8 cellular contexts compared by ENCODE assay signal in the genomic region with DNA sequence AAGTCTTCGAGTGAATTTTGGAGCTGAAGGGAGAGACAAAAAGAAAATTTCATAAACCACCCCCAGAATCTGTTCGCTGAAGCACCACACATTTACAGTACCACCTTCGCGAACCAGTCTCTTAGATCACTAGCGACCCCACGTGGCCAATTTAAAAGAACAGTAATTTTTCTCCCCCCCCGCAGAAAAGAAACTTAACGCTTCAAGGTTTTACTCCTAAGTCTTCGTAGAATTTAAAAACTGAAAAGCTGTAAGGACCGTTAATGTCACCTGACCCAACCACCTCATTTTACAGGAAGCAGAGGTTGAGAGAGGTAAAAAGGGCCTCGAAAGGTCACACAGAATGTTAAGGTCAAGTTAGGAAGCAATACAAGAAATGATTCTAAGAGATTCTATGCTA.
A peak's percentile ranks its signal among the peaks of the same experiment; 100 is the strongest.
DNase-seq lines count a peak whose midpoint lies in the region; ATAC-seq and TF ChIP-seq lines count a peak whose summit lies in the region.

No MANE protein-coding gene starts in this region.

- H3K36me3 Mint-ChIP-seq in natural killer cell: no peaks in the 10 kb centered on the region
- H3K36me3 Mint-ChIP-seq in natural killer cell treated with Interleukin-12 subunit alpha and Interleukin-12 subunit beta and Interleukin-15 and Interleukin-18, amount 100 ng/mL, for 72 hours: no peaks in the 10 kb centered on the region
- no peaks in the 10 kb centered on the region for H3K36me3 Mint-ChIP-seq in activated T-cell treated with anti-CD3 and anti-CD28 coated beads, Interleukin-2, amount 50 U/mL, for 24 hours (ENCODE audit: low read depth)
- no peaks in the 10 kb centered on the region for H3K36me3 Mint-ChIP-seq in progenitor cell of endocrine pancreas (ENCODE audit: insufficient read depth)

- H3K4me3 ChIP-seq in fibroblast of the aortic adventitia (ENCODE audit: low read depth, low read length): peak overlapping the region; percentile 22

- intact Hi-C loops in natural killer cell (cut with micrococcal nuclease): loop anchor here (5.0 kb wide), 2 partner anchors 527 to 1032 kb away; no protein-coding TSS in a partner anchor

- no peak overlapping the region for H3K4me3 Mint-ChIP-seq in natural killer cell
- no peak overlapping the region for H3K4me3 Mint-ChIP-seq in natural killer cell treated with Interleukin-12 subunit alpha and Interleukin-12 subunit beta and Interleukin-15 and Interleukin-18, amount 100 ng/mL, for 72 hours
- H3K4me3 Mint-ChIP-seq in activated T-cell treated with anti-CD3 and anti-CD28 coated beads, Interleukin-2, amount 50 U/mL, for 24 hours: peak overlapping the region; percentile 21
- no peak overlapping the region for H3K4me3 Mint-ChIP-seq in progenitor cell of endocrine pancreas (ENCODE audit: low read depth)

- H3K9me3 Mint-ChIP-seq in natural killer cell: no peaks in the 10 kb centered on the region
- H3K9me3 Mint-ChIP-seq in natural killer cell treated with Interleukin-12 subunit alpha and Interleukin-12 subunit beta and Interleukin-15 and Interleukin-18, amount 100 ng/mL, for 72 hours: no peaks in the 10 kb centered on the region
- no peaks in the 10 kb centered on the region for H3K9me3 Mint-ChIP-seq in activated T-cell treated with anti-CD3 and anti-CD28 coated beads, Interleukin-2, amount 50 U/mL, for 24 hours
- H3K9me3 Mint-ChIP-seq in progenitor cell of endocrine pancreas (ENCODE audit: low read depth): no peaks in the 10 kb centered on the region

- no peak overlapping the region for H3K27ac Mint-ChIP-seq in natural killer cell
- H3K27ac Mint-ChIP-seq in natural killer cell treated with Interleukin-12 subunit alpha and Interleukin-12 subunit beta and Interleukin-15 and Interleukin-18, amount 100 ng/mL, for 72 hours: no peak overlapping the region
- peak overlapping the region; percentile 54 for H3K27ac Mint-ChIP-seq in activated T-cell treated with anti-CD3 and anti-CD28 coated beads, Interleukin-2, amount 50 U/mL, for 24 hours
- no peak overlapping the region for H3K27ac Mint-ChIP-seq in progenitor cell of endocrine pancreas

- H3K4me1 Mint-ChIP-seq in natural killer cell: peaks cover 5 to 7% of the 10 kb centered on the region in 2 donors
- peaks cover 0 to 5% of the 10 kb centered on the region in 2 donors for H3K4me1 Mint-ChIP-seq in natural killer cell treated with Interleukin-12 subunit alpha and Interleukin-12 subunit beta and Interleukin-15 and Interleukin-18, amount 100 ng/mL, for 72 hours (ENCODE audit: low read depth in 2 of 2)
- H3K4me1 Mint-ChIP-seq in activated T-cell treated with anti-CD3 and anti-CD28 coated beads, Interleukin-2, amount 50 U/mL, for 24 hours (ENCODE audit: low read depth): peaks cover 14% of the 10 kb centered on the region
- peaks cover 3% of the 10 kb centered on the region for H3K4me1 Mint-ChIP-seq in progenitor cell of endocrine pancreas (ENCODE audit: low read depth)

- ATAC-seq in natural killer cell (no peak), GM18870 (IDR thresholded peaks at IDR 0.05; ENCODE audit: unreplicated experiment) (no peak), HG02642 (IDR thresholded peaks at IDR 0.05; ENCODE audit: poor library complexity, unreplicated experiment) (no peak)
- no peak for ATAC-seq in natural killer cell treated with Interleukin-12 subunit alpha and Interleukin-12 subunit beta and Interleukin-15 and Interleukin-18, amount 100 ng/mL, for 72 hours

- peaks cover 12 to 20% of the 10 kb centered on the region in 2 donors for H3K27me3 Mint-ChIP-seq in natural killer cell (ENCODE audit: low read depth in 2 of 2)
- H3K27me3 Mint-ChIP-seq in natural killer cell treated with Interleukin-12 subunit alpha and Interleukin-12 subunit beta and Interleukin-15 and Interleukin-18, amount 100 ng/mL, for 72 hours: peaks cover 11 to 31% of the 10 kb centered on the region in 2 donors
- H3K27me3 Mint-ChIP-seq in activated T-cell treated with anti-CD3 and anti-CD28 coated beads, Interleukin-2, amount 50 U/mL, for 24 hours: no peaks in the 10 kb centered on the region
- peaks cover 18% of the 10 kb centered on the region for H3K27me3 Mint-ChIP-seq in progenitor cell of endocrine pancreas

- TF ChIP-seq CTCF in natural killer cell (IDR thresholded peaks at IDR 0.05) (peak; percentile 20), fibroblast of the aortic adventitia (IDR thresholded peaks at IDR 0.05; ENCODE audit: insufficient read depth, low read length) (peak; percentile 66), progenitor cell of endocrine pancreas (IDR thresholded peaks at IDR 0.05; ENCODE audit: unreplicated experiment) (peak; percentile 71)

- DNase-seq in natural killer cell (no peak), NCI-H774 (lab: John Stamatoyannopoulos, UW) (peak; percentile 5), fibroblast of the aortic adventitia (ENCODE audit: low read depth) (peak; percentile 84), progenitor cell of endocrine pancreas (ENCODE audit: low spot score, unreplicated experiment) (no peak)
- DNase-seq in natural killer cell treated with Interleukin-12 subunit alpha and Interleukin-12 subunit beta and Interleukin-15 and Interleukin-18, amount 100 ng/mL, for 72 hours (ENCODE audit: low spot score): no peak
- peak; percentile 51 for DNase-seq in activated T-cell treated with anti-CD3 and anti-CD28 coated beads, Interleukin-2, amount 50 U/mL, for 24 hours

Comparison
In these comparisons a context has a peak if more than half of its experiments do, and no peak if none do; other contexts are left out.
1. DNase-seq: peak in NCI-H774 (single experiment), activated T-cell treated with anti-CD3 and anti-CD28 coated beads, Interleukin-2, amount 50 U/mL, for 24 hours (single experiment) and fibroblast of the aortic adventitia (single experiment); none in natural killer cell (single experiment), natural killer cell treated with Interleukin-12 subunit alpha and Interleukin-12 subunit beta and Interleukin-15 and Interleukin-18, amount 100 ng/mL, for 72 hours (single experiment) and progenitor cell of endocrine pancreas (single experiment).
2. CTCF ChIP-seq: peak in every context shown above with its lines; median percentile 71 in progenitor cell of endocrine pancreas; 66 in fibroblast of the aortic adventitia; 20 in natural killer cell.